Comparison of ENCODE assay signal across 26 cellular contexts in genomic region chr4:6290769-6291547, GRCh38.
"Had no signal": no experiment of that assay in that cellular context is flagged by ENCODE, and none has a peak within 500 bp of the region (broad histone marks: within the 10 kb centered on the region; RNA-seq: fewer than 3 reads in every experiment).

No MANE protein-coding gene starts in this region.

- ATAC-seq: left lung, T-helper 17 cell had no signal

- H3K9me3 Mint-ChIP-seq: activated CD4-positive, alpha-beta memory T cell treated with anti-CD3 and anti-CD28 coated beads, Interleukin-2, amount 10 ng/mL, durations not matched to agents 7 days and 5 days; activated CD4-positive, alpha-beta T cell treated with anti-CD3 and anti-CD28 coated beads, Interleukin-2, amount 10 ng/mL, durations not matched to agents 7 days and 5 days; activated naive CD4-positive, alpha-beta T cell treated with anti-CD3 and anti-CD28 coated beads, Interleukin-2, amount 10 ng/mL, durations not matched to agents 7 days and 5 days; activated T-cell treated with anti-CD3 and anti-CD28 coated beads, Interleukin-2, amount 50 U/mL, for 24 hours; nephron progenitor cell had no signal

- H3K27me3 ChIP-seq: brain microvascular endothelial cell, dorsolateral prefrontal cortex, left lung, spleen, tibial nerve had no signal

- H3K9ac ChIP-seq: parathyroid adenoma had no signal

- FAIRE-seq: astrocyte, islet of Langerhans had no signal

- H3K79me2 ChIP-seq: parathyroid adenoma had no signal

- DNase-seq: activated CD4-positive, alpha-beta memory T cell treated with anti-CD3 and anti-CD28 coated beads, Interleukin-2, amount 10 ng/mL, durations not matched to agents 7 days and 5 days; activated CD4-positive, alpha-beta T cell treated with anti-CD3 and anti-CD28 coated beads for 1 hour; activated CD4-positive, alpha-beta T cell treated with anti-CD3 and anti-CD28 coated beads, Interleukin-2, amount 10 ng/mL, durations not matched to agents 7 days and 5 days; activated CD8-positive, alpha-beta memory T cell treated with anti-CD3 and anti-CD28 coated beads, Interleukin-2, amount 50 U/mL, for 48 hours; activated gamma-delta T cell; activated naive CD4-positive, alpha-beta T cell treated with anti-CD3 and anti-CD28 coated beads, Interleukin-2, amount 10 ng/mL, durations not matched to agents 7 days and 5 days; activated T-cell treated with anti-CD3 and anti-CD28 coated beads, Interleukin-2, amount 50 U/mL, for 24 hours; amniotic stem cell; brain microvascular endothelial cell; dorsolateral prefrontal cortex; effector memory CD4-positive, alpha-beta T cell; erythroblast; head of caudate nucleus; hypothalamus; nephron progenitor cell; spleen; stimulated activated naive CD4-positive, alpha-beta T cell treated with Interleukin-2 at 50 U/mL for 16 hours; T-helper 17 cell; T1000 had no signal

- H3K9me3 ChIP-seq: left lung, psoas muscle, spleen, tibial nerve had no signal

- H3K36me3 Mint-ChIP-seq: activated naive CD4-positive, alpha-beta T cell treated with anti-CD3 and anti-CD28 coated beads, Interleukin-2, amount 10 ng/mL, durations not matched to agents 7 days and 5 days had no signal

- H2AFZ ChIP-seq: parathyroid adenoma had no signal

- H3K4me3 ChIP-seq: coronary artery, dorsolateral prefrontal cortex, left lung, psoas muscle, spleen, tibial nerve had no signal

- H3K27me3 Mint-ChIP-seq: activated CD4-positive, alpha-beta memory T cell treated with anti-CD3 and anti-CD28 coated beads, Interleukin-2, amount 10 ng/mL, durations not matched to agents 7 days and 5 days; activated CD4-positive, alpha-beta T cell treated with anti-CD3 and anti-CD28 coated beads, Interleukin-2, amount 10 ng/mL, durations not matched to agents 7 days and 5 days; activated naive CD4-positive, alpha-beta T cell treated with anti-CD3 and anti-CD28 coated beads, Interleukin-2, amount 10 ng/mL, durations not matched to agents 7 days and 5 days; activated T-cell treated with anti-CD3 and anti-CD28 coated beads, Interleukin-2, amount 50 U/mL, for 24 hours; T-helper 17 cell had no signal

- H3K4me1 Mint-ChIP-seq: activated CD4-positive, alpha-beta memory T cell treated with anti-CD3 and anti-CD28 coated beads, Interleukin-2, amount 10 ng/mL, durations not matched to agents 7 days and 5 days; activated CD4-positive, alpha-beta T cell treated with anti-CD3 and anti-CD28 coated beads, Interleukin-2, amount 10 ng/mL, durations not matched to agents 7 days and 5 days; activated naive CD4-positive, alpha-beta T cell treated with anti-CD3 and anti-CD28 coated beads, Interleukin-2, amount 10 ng/mL, durations not matched to agents 7 days and 5 days; nephron progenitor cell; T-helper 17 cell had no signal

- H3K27ac Mint-ChIP-seq: activated CD4-positive, alpha-beta memory T cell treated with anti-CD3 and anti-CD28 coated beads, Interleukin-2, amount 10 ng/mL, durations not matched to agents 7 days and 5 days; activated CD4-positive, alpha-beta T cell treated with anti-CD3 and anti-CD28 coated beads, Interleukin-2, amount 10 ng/mL, durations not matched to agents 7 days and 5 days; activated naive CD4-positive, alpha-beta T cell treated with anti-CD3 and anti-CD28 coated beads, Interleukin-2, amount 10 ng/mL, durations not matched to agents 7 days and 5 days; activated T-cell treated with anti-CD3 and anti-CD28 coated beads, Interleukin-2, amount 50 U/mL, for 24 hours; nephron progenitor cell; T-helper 17 cell had no signal

- H3K4me1 ChIP-seq: left lung, parathyroid adenoma, psoas muscle, tibial nerve had no signal

- H3K4me3 Mint-ChIP-seq: activated CD4-positive, alpha-beta memory T cell treated with anti-CD3 and anti-CD28 coated beads, Interleukin-2, amount 10 ng/mL, durations not matched to agents 7 days and 5 days; activated CD4-positive, alpha-beta T cell treated with anti-CD3 and anti-CD28 coated beads, Interleukin-2, amount 10 ng/mL, durations not matched to agents 7 days and 5 days; activated naive CD4-positive, alpha-beta T cell treated with anti-CD3 and anti-CD28 coated beads, Interleukin-2, amount 10 ng/mL, durations not matched to agents 7 days and 5 days; activated T-cell treated with anti-CD3 and anti-CD28 coated beads, Interleukin-2, amount 50 U/mL, for 24 hours; nephron progenitor cell; T-helper 17 cell had no signal

- H3K27ac ChIP-seq: brain microvascular endothelial cell, coronary artery, dorsolateral prefrontal cortex, left lung, parathyroid adenoma, psoas muscle, tibial nerve had no signal
